ENCODE assay signal across 21 cellular contexts in genomic region chr2:96565111-96565510, GRCh38. TPM values are rescaled to one million over a fixed set of nuclear protein-coding genes. Genes with fewer than 3 reads are reported as not detected.
A peak's percentile ranks its signal among the peaks of the same experiment; 100 is the strongest.
DNase-seq lines count a peak whose midpoint lies in the region; ATAC-seq and TF ChIP-seq lines count a peak whose summit lies in the region.
"Had no signal": no experiment of that assay in that cellular context is flagged by ENCODE, and none has a peak within 500 bp of the region (broad histone marks: within the 10 kb centered on the region; RNA-seq: fewer than 3 reads in every experiment).

No MANE protein-coding gene starts in this region.

- POLR2A ChIA-PET in WTC11 (lab: Charles Lee), result no interaction called here

- H3K4me3 ChIP-seq in HUES48 (ENCODE audit: low read depth, low read length) (0 out of 2 replicates have a peak overlapping the region, but pooled peaks have one; percentile 14), lower lobe of right lung (no peak overlapping the region), esophagus muscularis mucosa (no peak overlapping the region)
- H3K4me3 ChIP-seq: MG63, SK-N-MC had no signal

- 69% methylated on average over 5 of the region's 5 CpGs for WGBS in esophagus muscularis mucosa

- CTCF ChIA-PET in WTC11 (lab: Charles Lee), result interaction anchor here (0.6 to 3.2 kb wide), 7 partner anchors 10 to 235 kb away, joined by 3 to 27 read pairs (median 6); no protein-coding TSS in a partner anchor

- no peaks in the 10 kb centered on the region for H3K36me3 Mint-ChIP-seq in WTC11
- H3K36me3 Mint-ChIP-seq: CD14-positive monocyte had no signal

- no peak overlapping the region for H3K4me3 Mint-ChIP-seq in WTC11
- H3K4me3 Mint-ChIP-seq: CD14-positive monocyte had no signal

- H3K9me3 ChIP-seq in HUES48 (ENCODE audit: control insufficient read depth, insufficient read depth, low read length), result no peaks in the 10 kb centered on the region
- no peaks in the 10 kb centered on the region for H3K9me3 ChIP-seq in lower lobe of right lung
- H3K9me3 ChIP-seq in esophagus muscularis mucosa, result no peaks in the 10 kb centered on the region
- H3K9me3 ChIP-seq: MG63 had no signal

- ATAC-seq in WTC11 (peak; percentile 96), lower lobe of right lung (no peak)
- ATAC-seq: HCT116 had no signal

- peak; percentile 66 for DNase-seq in ELF-1 (ENCODE audit: low read depth, low spot score)
- DNase-seq in WTC11 (ENCODE audit: low spot score), result peak; percentile 51
- peak; percentile 68 for DNase-seq in iPS-NIHi11 (ENCODE audit: low spot score)
- no peak for DNase-seq in NCI-H2107 (lab: John Stamatoyannopoulos, UW)
- no peak for DNase-seq in CD1c-positive myeloid dendritic cell (ENCODE audit: extremely low spot score)
- no peak for DNase-seq in lower lobe of right lung
- no peak for DNase-seq in esophagus muscularis mucosa (ENCODE audit: extremely low spot score)
- DNase-seq: DMS79, MG63, NCI-H1436, NCI-H187 treated with DMSO at 0.1 percent for 48 hours, NCI-H2171 treated with DMSO at 0.1 percent for 48 hours, NCI-H446, NCI-H69, SHP77 treated with DMSO at 0.1 percent for 48 hours had no signal

- H3K27me3 Mint-ChIP-seq in WTC11 (ENCODE audit: low read depth), result no peaks in the 10 kb centered on the region

- H3K36me3 ChIP-seq in HUES48 (ENCODE audit: control insufficient read depth, insufficient read depth, low read length) (no peaks in the 10 kb centered on the region), lower lobe of right lung (no peaks in the 10 kb centered on the region), esophagus muscularis mucosa (no peaks in the 10 kb centered on the region)
- H3K36me3 ChIP-seq: MG63 had no signal

- TF ChIP-seq CTCF in WTC11 (IDR thresholded peaks at IDR 0.05) (no peak), lower lobe of right lung (IDR thresholded peaks at IDR 0.05) (no peak), esophagus muscularis mucosa (IDR thresholded peaks at IDR 0.05) (no peak)

- H3K27me3 ChIP-seq in HUES48 (ENCODE audit: control insufficient read depth, insufficient read depth, low read length), result no peaks in the 10 kb centered on the region
- H3K27me3 ChIP-seq in lower lobe of right lung (ENCODE audit: low read depth), result no peaks in the 10 kb centered on the region
- H3K27me3 ChIP-seq in esophagus muscularis mucosa, result no peaks in the 10 kb centered on the region
- H3K27me3 ChIP-seq: MG63 had no signal

- H3K9me3 Mint-ChIP-seq in WTC11, result peaks cover 8% of the 10 kb centered on the region
- H3K9me3 Mint-ChIP-seq: CD14-positive monocyte had no signal

- TF ChIP-seq EP300 in esophagus muscularis mucosa (IDR thresholded peaks at IDR 0.05), result no peak

- no peak overlapping the region for H3K9ac ChIP-seq in HUES48 (ENCODE audit: low read depth, low read length)

- peaks cover 8% of the 10 kb centered on the region for H3K4me1 Mint-ChIP-seq in WTC11
- H3K4me1 Mint-ChIP-seq: CD14-positive monocyte had no signal

- peak overlapping the region; percentile 23; the same call in 1 of the 2 replicates for H3K27ac Mint-ChIP-seq in WTC11
- H3K27ac Mint-ChIP-seq: CD14-positive monocyte had no signal

- H3K4me1 ChIP-seq in HUES48 (ENCODE audit: control insufficient read depth, insufficient read depth, low read length) (peaks cover 11% of the 10 kb centered on the region), lower lobe of right lung (no peaks in the 10 kb centered on the region), esophagus muscularis mucosa (no peaks in the 10 kb centered on the region)

- peak overlapping the region; percentile 63 for H3K27ac ChIP-seq in HUES48 (ENCODE audit: low read depth, low read length)
- H3K27ac ChIP-seq in lower lobe of right lung, result no peak overlapping the region
- H3K27ac ChIP-seq in esophagus muscularis mucosa (replicated peaks in 1 of 4), result no peak overlapping the region
- H3K27ac ChIP-seq: RWPE1, SK-N-MC had no signal

- no peak for TF ChIP-seq POLR2A in esophagus muscularis mucosa (IDR thresholded peaks at IDR 0.05; ENCODE audit: low read depth)

- intact Hi-C loops in lower lobe of right lung (cut with DNase I), result no loop called here
- intact Hi-C loops in esophagus muscularis mucosa (cut with DNase I), result no loop called here

TF ChIP-seq in WTC11, 78 proteins besides CTCF, POLR2A, EP300 and RAD21:
- TF ChIP-seq HMGXB4 (CRISPR knock-in tag; IDR thresholded peaks at IDR 0.05), result no peak
- TF ChIP-seq GTF2I (CRISPR knock-in tag; conservative IDR thresholded peaks at IDR 0.05), result no peak
- no peak for TF ChIP-seq ZNF281 (CRISPR knock-in tag; IDR thresholded peaks at IDR 0.05)
- TF ChIP-seq ZNF219 (CRISPR knock-in tag; IDR thresholded peaks at IDR 0.05; ENCODE audit: borderline replicate concordance), result no peak
- TF ChIP-seq ZNF416 (CRISPR knock-in tag; IDR thresholded peaks at IDR 0.05), result no peak
- no peak for TF ChIP-seq CREM (CRISPR knock-in tag; IDR thresholded peaks at IDR 0.05)
- no peak for TF ChIP-seq FOXJ3 (CRISPR knock-in tag; IDR thresholded peaks at IDR 0.05; ENCODE audit: borderline replicate concordance)
- TF ChIP-seq JAZF1 (CRISPR knock-in tag; IDR thresholded peaks at IDR 0.05), result no peak
- no peak for TF ChIP-seq SP1 (CRISPR knock-in tag; conservative IDR thresholded peaks at IDR 0.05)
- TF ChIP-seq NFE2L1 (CRISPR knock-in tag; IDR thresholded peaks at IDR 0.05), result no peak
- no peak for TF ChIP-seq ATF1 (CRISPR knock-in tag; IDR thresholded peaks at IDR 0.05)
- TF ChIP-seq ELF4 (CRISPR knock-in tag; IDR thresholded peaks at IDR 0.05; ENCODE audit: low read depth), result no peak
- no peak for TF ChIP-seq MAX (CRISPR knock-in tag; IDR thresholded peaks at IDR 0.05)
- no peak for TF ChIP-seq TEAD4 (CRISPR knock-in tag; IDR thresholded peaks at IDR 0.05)
- no peak for TF ChIP-seq ZNF121 (CRISPR knock-in tag; IDR thresholded peaks at IDR 0.05)

RNA-seq across cellular contexts. Expression of gene ARID5A, which starts 28.6 kb away (rescaled TPM):
- 8.5 to 13.9 TPM (median 10.1 TPM) in 3 replicates for total RNA-seq in WTC11 (2021)
- 27.7 TPM for total RNA-seq in lower lobe of right lung
- 100 to 1,000 TPM in 1 of 4 donors, 10 to 100 TPM in 3; 26.2 to 238 (median 70.7) TPM for total RNA-seq in esophagus muscularis mucosa

RNA-seq across cellular contexts. Expression of gene NEURL3, which starts 60.0 kb away (rescaled TPM):
- not detected in 3 replicates for total RNA-seq in WTC11 (2021)
- total RNA-seq in lower lobe of right lung, result 0.27 TPM
- not detected for total RNA-seq in esophagus muscularis mucosa
- total RNA-seq: LHCN-M2 had no signal

Comparison
In these comparisons a context has a peak if more than half of its experiments do, and no peak if none do; other contexts are left out.
1. DNase-seq: peak in ELF-1 (single experiment), WTC11 (single experiment) and iPS-NIHi11 (single experiment); none in NCI-H2107 (single experiment), CD1c-positive myeloid dendritic cell (single experiment), lower lobe of right lung (single experiment) and esophagus muscularis mucosa (single experiment).